In the genomic region with DNA sequence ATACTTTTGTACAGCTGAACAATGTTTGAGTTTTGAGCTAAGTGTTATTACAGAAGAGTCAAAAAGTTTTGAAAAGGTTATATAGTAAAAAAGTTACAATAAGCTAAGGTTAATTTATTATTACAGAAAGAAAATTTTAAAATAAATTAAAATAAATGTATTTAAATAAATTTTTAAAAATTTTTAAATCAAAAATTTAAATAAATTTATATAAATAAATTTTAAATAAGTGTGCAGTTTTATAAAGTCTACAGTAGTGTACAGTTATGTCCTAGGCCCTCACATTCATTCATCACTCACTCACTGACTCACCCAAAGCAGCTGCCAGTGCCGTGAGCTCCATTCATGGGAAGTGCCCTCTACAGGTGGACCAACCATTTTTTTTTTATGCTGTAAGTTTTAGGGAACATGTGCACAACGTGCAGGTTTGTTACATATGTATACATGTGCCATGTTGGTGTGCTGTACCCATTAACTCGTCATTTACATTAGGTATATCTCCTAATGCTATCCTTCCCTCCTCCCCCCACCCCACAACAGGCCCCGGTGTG, we compare ENCODE assay signal across 11 cellular contexts.
DNase-seq lines count a peak whose midpoint lies in the region; ATAC-seq and TF ChIP-seq lines count a peak whose summit lies in the region.
"Had no signal": no experiment of that assay in that cellular context is flagged by ENCODE, and none has a peak within 500 bp of the region (broad histone marks: within the 10 kb centered on the region; RNA-seq: fewer than 3 reads in every experiment).

No MANE protein-coding gene starts in this region.

- ATAC-seq in HG02840 (IDR thresholded peaks at IDR 0.05; ENCODE audit: low FRiP score, unreplicated experiment) (no peak), HG03175 (IDR thresholded peaks at IDR 0.05; ENCODE audit: unreplicated experiment) (no peak)

- TF ChIP-seq CTCF in AG10803 (conservative IDR thresholded peaks at IDR 0.05; ENCODE audit: low read length) (peak; percentile 11; the same call in 1 of the 2 replicates), HFF-Myc (IDR thresholded peaks at IDR 0.05; ENCODE audit: low read depth, low read length, missing control alignments) (peak; percentile 4)

- no peak for DNase-seq in AG10803 (ENCODE audit: low read depth)
- no peak for DNase-seq in HFF-Myc (ENCODE audit: extremely low read depth, low read depth)
- peak; percentile 43 for DNase-seq in SW480 (ENCODE audit: low spot score)
- DNase-seq in glomerular visceral epithelial cell (ENCODE audit: extremely low spot score) = peak; percentile 30
- DNase-seq in stimulated activated CD4-positive, alpha-beta T cell treated with anti-CD3 and anti-CD28 coated beads, Interleukin-2, amount 100 ng/mL, for 48 hours = no peak
- DNase-seq in NCI-H345 treated with DMSO at 0.1 percent for 48 hours (lab: John Stamatoyannopoulos, UW; ENCODE audit: unreplicated experiment) = no peak
- DNase-seq: effector CD8-positive, alpha-beta T cell; Peyer's patch; tibial artery had no signal

- H3K4me3 ChIP-seq in AG10803 (ENCODE audit: low read length) = no peak overlapping the region
- H3K4me3 ChIP-seq in HFF-Myc (replicated peaks; ENCODE audit: low read depth, low read length) = no peak overlapping the region
- H3K4me3 ChIP-seq: Peyer's patch, tibial artery had no signal

Comparison
In these comparisons a context has a peak if more than half of its experiments do, and no peak if none do; other contexts are left out.
1. DNase-seq: peak in SW480 (single experiment) and glomerular visceral epithelial cell (single experiment); none in AG10803 (single experiment), HFF-Myc (single experiment), stimulated activated CD4-positive, alpha-beta T cell treated with anti-CD3 and anti-CD28 coated beads, Interleukin-2, amount 100 ng/mL, for 48 hours (0 of 2) and NCI-H345 treated with DMSO at 0.1 percent for 48 hours (single experiment).